ENCODE assay signal across 14 cellular contexts in genomic region chr10:61978965-61979364, GRCh38.
A peak's percentile ranks its signal among the peaks of the same experiment; 100 is the strongest.
DNase-seq lines count a peak whose midpoint lies in the region; ATAC-seq and TF ChIP-seq lines count a peak whose summit lies in the region.
"Had no signal": no experiment of that assay in that cellular context is flagged by ENCODE, and none has a peak within 500 bp of the region (broad histone marks: within the 10 kb centered on the region; RNA-seq: fewer than 3 reads in every experiment).

No MANE protein-coding gene starts in this region.

- peaks cover 99% of the 10 kb centered on the region for H3K36me3 Mint-ChIP-seq in Caco-2 (ENCODE audit: insufficient read depth, unreplicated experiment)
- H3K36me3 Mint-ChIP-seq in T-helper 2 cell treated with Interferon-gamma antibody and Interleukin-4, amounts not matched to agents 5 μg/mL and 100 μg/mL, for 36 hours (ENCODE audit: low read depth), result peaks cover 40% of the 10 kb centered on the region
- peaks cover 5 to 18% (median 13%) of the 10 kb centered on the region in 3 donors for H3K36me3 Mint-ChIP-seq in naive thymus-derived CD8-positive, alpha-beta T cell

- no peak for TF ChIP-seq EP300 in esophagus muscularis mucosa (IDR thresholded peaks at IDR 0.05)

- peaks cover 27% of the 10 kb centered on the region for H3K4me1 ChIP-seq in Caco-2
- H3K4me1 ChIP-seq in mucosa of descending colon (ENCODE audit: low read depth), result peaks cover 21% of the 10 kb centered on the region
- peaks cover 19 to 38% (median 34%) of the 10 kb centered on the region in 4 donors for H3K4me1 ChIP-seq in esophagus muscularis mucosa

- H3K4me3 Mint-ChIP-seq in Caco-2 (ENCODE audit: unreplicated experiment), result peak overlapping the region; percentile 27
- no peak overlapping the region for H3K4me3 Mint-ChIP-seq in T-helper 2 cell treated with Interferon-gamma antibody and Interleukin-4, amounts not matched to agents 5 μg/mL and 100 μg/mL, for 36 hours
- H3K4me3 Mint-ChIP-seq in naive thymus-derived CD8-positive, alpha-beta T cell, result no peak overlapping the region

- WGBS in esophagus muscularis mucosa, result 84% methylated on average over 5 of the region's 5 CpGs

- peaks cover 15% of the 10 kb centered on the region for H3K36me3 ChIP-seq in Caco-2 (ENCODE audit: control insufficient read depth, insufficient read depth, low read length)
- H3K36me3 ChIP-seq in brain microvascular endothelial cell (replicated peaks), result no peaks in the 10 kb centered on the region
- H3K36me3 ChIP-seq in mucosa of descending colon (ENCODE audit: low read depth), result no peaks in the 10 kb centered on the region
- H3K36me3 ChIP-seq in esophagus muscularis mucosa, result no peaks in the 10 kb centered on the region
- H3K36me3 ChIP-seq: HAP-1 had no signal

- H3K9me3 Mint-ChIP-seq in Caco-2 (ENCODE audit: unreplicated experiment), result no peaks in the 10 kb centered on the region
- H3K9me3 Mint-ChIP-seq in T-helper 2 cell treated with Interferon-gamma antibody and Interleukin-4, amounts not matched to agents 5 μg/mL and 100 μg/mL, for 36 hours, result peaks cover 4% of the 10 kb centered on the region
- peaks cover 0 to 5% (median 3%) of the 10 kb centered on the region in 9 donors for H3K9me3 Mint-ChIP-seq in naive thymus-derived CD8-positive, alpha-beta T cell

- in situ Hi-C loops in brain microvascular endothelial cell (cut with HindIII; ENCODE audit: low pct_ligation_motif_present, low sequenced_read_pairs), result no loop called here

- POLR2A ChIA-PET in Caco-2 (lab: Charles Lee), result no interaction called here
- POLR2A ChIA-PET in naive thymus-derived CD8-positive, alpha-beta T cell (lab: Charles Lee), result no interaction called here

- TF ChIP-seq CTCF in Caco-2 (IDR thresholded peaks at IDR 0.05; ENCODE audit: insufficient read depth in 1 of 2, low read depth in 1 of 2, low read length in 1 of 2, severe bottlenecking in 1 of 2, unreplicated experiment in 1 of 2) (no peak), brain microvascular endothelial cell (IDR thresholded peaks at IDR 0.05; ENCODE audit: low read depth, low read length, missing control alignments) (peak; percentile 24), mucosa of descending colon (IDR thresholded peaks at IDR 0.05) (no peak), esophagus muscularis mucosa (IDR thresholded peaks at IDR 0.05) (peak in 1 of 3 experiments; percentile 31)

- TF ChIP-seq POLR2A in esophagus muscularis mucosa (IDR thresholded peaks at IDR 0.05; ENCODE audit: low read depth), result no peak

- peak in 1 of 2 experiments; percentile 44 for DNase-seq in Caco-2
- no peak for DNase-seq in brain microvascular endothelial cell
- peak in 1 of 3 donors; percentile 33 for DNase-seq in mucosa of descending colon
- no peak for DNase-seq in T-helper 2 cell treated with Interferon-gamma antibody and Interleukin-4, amounts not matched to agents 5 μg/mL and 100 μg/mL, for 36 hours (ENCODE audit: low spot score)
- DNase-seq in naive thymus-derived CD8-positive, alpha-beta T cell, result no peak
- no peak for DNase-seq in midbrain (lab: John Stamatoyannopoulos, UW)
- no peak for DNase-seq in esophagus muscularis mucosa (ENCODE audit: extremely low spot score)
- DNase-seq: NCI-H1092; NK-92 treated with Interleukin-12 subunit alpha and Interleukin-12 subunit beta, amount 100 ng/mL, for 24 hours; stimulated activated CD8-positive, alpha-beta memory T cell treated with anti-CD3 and anti-CD28 coated beads, Interleukin-4, amount 100 ng/mL, for 48 hours had no signal

- H3K9me3 ChIP-seq in Caco-2 (no peaks in the 10 kb centered on the region), mucosa of descending colon (no peaks in the 10 kb centered on the region), esophagus muscularis mucosa (no peaks in the 10 kb centered on the region)
- H3K9me3 ChIP-seq: HAP-1 had no signal

- peak overlapping the region; percentile 73 for H3K27ac Mint-ChIP-seq in Caco-2 (ENCODE audit: unreplicated experiment)
- H3K27ac Mint-ChIP-seq in T-helper 2 cell treated with Interferon-gamma antibody and Interleukin-4, amounts not matched to agents 5 μg/mL and 100 μg/mL, for 36 hours, result no peak overlapping the region
- peak overlapping the region in 3 of 10 donors; percentile 5 to 69 (median 21) for H3K27ac Mint-ChIP-seq in naive thymus-derived CD8-positive, alpha-beta T cell
- H3K27ac Mint-ChIP-seq: activated T-helper 2 cell treated with anti-CD3 and anti-CD28 coated beads, Interferon-gamma antibody, Interleukin-2, Interleukin-4, amounts not matched to agents 10 μg/mL and 5 μg/mL and 100 μg/mL, durations not matched to agents 14 hours and 24 hours and 36 hours had no signal

- no peak overlapping the region for H3K27ac ChIP-seq in brain microvascular endothelial cell
- H3K27ac ChIP-seq in esophagus muscularis mucosa (replicated peaks in 1 of 4), result no peak overlapping the region

- no TSS peak for BruUV-seq in Caco-2 (replicated peaks; lab: Mats Ljungman, UMichigan)

- peaks cover 66% of the 10 kb centered on the region for H3K4me1 Mint-ChIP-seq in Caco-2 (ENCODE audit: low read depth, unreplicated experiment)
- peaks cover under 1% of the 10 kb centered on the region for H3K4me1 Mint-ChIP-seq in T-helper 2 cell treated with Interferon-gamma antibody and Interleukin-4, amounts not matched to agents 5 μg/mL and 100 μg/mL, for 36 hours (ENCODE audit: low read depth)
- peaks cover 0 to 34% (median 4%) of the 10 kb centered on the region in 4 donors for H3K4me1 Mint-ChIP-seq in naive thymus-derived CD8-positive, alpha-beta T cell

- H3K4me3 ChIP-seq in Caco-2 (ENCODE audit: low read depth, low read length) (no peak overlapping the region), brain microvascular endothelial cell (ENCODE audit: low read depth, low read length) (no peak overlapping the region), mucosa of descending colon (no peak overlapping the region), esophagus muscularis mucosa (no peak overlapping the region)
- H3K4me3 ChIP-seq: coronary artery, HAP-1 had no signal

- H3K27me3 ChIP-seq in Caco-2 (replicated peaks; ENCODE audit: control insufficient read depth, insufficient read depth, low read length), result no peaks in the 10 kb centered on the region
- H3K27me3 ChIP-seq in brain microvascular endothelial cell (replicated peaks), result no peaks in the 10 kb centered on the region
- no peaks in the 10 kb centered on the region for H3K27me3 ChIP-seq in esophagus muscularis mucosa

- intact Hi-C loops in Caco-2 (cut with micrococcal nuclease; ENCODE audit: unreplicated experiment) (no loop called here), mucosa of descending colon (cut with DNase I, micrococcal nuclease) (no loop called here), esophagus muscularis mucosa (cut with DNase I) (no loop called here)

- peak; percentile 38 for ATAC-seq in HG02798 (IDR thresholded peaks at IDR 0.05; ENCODE audit: poor library complexity, unreplicated experiment)
- peak; percentile 13 for ATAC-seq in mucosa of descending colon
- ATAC-seq in naive thymus-derived CD8-positive, alpha-beta T cell, result no peak

- no peaks in the 10 kb centered on the region for H3K27me3 Mint-ChIP-seq in Caco-2 (ENCODE audit: insufficient read depth, unreplicated experiment)
- H3K27me3 Mint-ChIP-seq in T-helper 2 cell treated with Interferon-gamma antibody and Interleukin-4, amounts not matched to agents 5 μg/mL and 100 μg/mL, for 36 hours (ENCODE audit: low read depth), result no peaks in the 10 kb centered on the region
- no peaks in the 10 kb centered on the region for H3K27me3 Mint-ChIP-seq in naive thymus-derived CD8-positive, alpha-beta T cell

- CTCF ChIA-PET in Caco-2 (lab: Charles Lee), result interaction anchor here (0.7 to 1.0 kb wide), 2 partner anchors 45 to 70 kb away, joined by 3 read pairs; no protein-coding TSS in a partner anchor

Comparison
In these comparisons a context has a peak if more than half of its experiments do, and no peak if none do; other contexts are left out.
1. ATAC-seq: peak in HG02798 (single experiment) and mucosa of descending colon (single experiment); none in naive thymus-derived CD8-positive, alpha-beta T cell (0 of 2).